Comparison of ENCODE assay signal across 8 cellular contexts in genomic region chr3:71930056-71930991, GRCh38.
A peak's percentile ranks its signal among the peaks of the same experiment; 100 is the strongest.
DNase-seq lines count a peak whose midpoint lies in the region; ATAC-seq, FAIRE-seq and TF ChIP-seq lines count a peak whose summit lies in the region.

No MANE protein-coding gene starts in this region.

- POLR2A ChIA-PET in H1 (lab: Charles Lee; ENCODE audit: partially characterized antibody) = interaction anchor here (0.6 to 1.3 kb wide), 4 partner anchors 11 to 196 kb away, joined by 3 to 5 read pairs (median 4); no protein-coding TSS in a partner anchor

- peak overlapping the region; percentile 39 for H4K91ac ChIP-seq in H1 (replicated peaks; ENCODE audit: insufficient read length, low read length)

- peak overlapping the region; percentile 43 for H3K18ac ChIP-seq in H1 (ENCODE audit: extremely low read depth, low read length)

- CTCF ChIA-PET in H1 (lab: Charles Lee; ENCODE audit: partially characterized antibody) = interaction anchor here (0.6 to 2.9 kb wide), 50 partner anchors 9 to 966 kb away, joined by 3 to 46 read pairs (median 4); no protein-coding TSS in a partner anchor

- H3K27ac Mint-ChIP-seq in progenitor cell of endocrine pancreas = peak overlapping the region; percentile 11

- 0 out of 2 replicates have a peak overlapping the region, but pooled peaks have one; percentile 32 for H2BK15ac ChIP-seq in H1 (ENCODE audit: low read length)

- 71% methylated on average over 10 of the region's 10 CpGs; no CpG with 5 or more reads in 1 of the 2 experiments for WGBS in H1 (ENCODE audit: extremely low coverage in 1 of 2, insufficient coverage in 1 of 2, insufficient read length in 1 of 2, insufficient replicate concordance in 2 of 2, low coverage in 1 of 2, low lambda C conversion rate in 2 of 2, missing lambda C conversion rate in 1 of 2), 2 experiments

- no peak for TF ChIP-seq POLR2A in H1 (IDR thresholded peaks at IDR 0.05; ENCODE audit: control extremely low read depth in 1 of 2, low read depth in 2 of 2, low read length in 2 of 2)

- H3K9ac ChIP-seq in H1 (replicated peaks in 1 of 4; ENCODE audit: extremely low read depth in 1 of 4, low read depth in 3 of 4, low read length in 3 of 4) = no peak overlapping the region

- H3K27me3 ChIP-seq in left ventricle myocardium inferior (ENCODE audit: low read depth) = peaks cover 32% of the 10 kb centered on the region
- H3K27me3 ChIP-seq in H1 (replicated peaks in 1 of 4; ENCODE audit: control insufficient read depth in 3 of 4, extremely low read depth in 1 of 4, insufficient read depth in 3 of 4, low read length in 3 of 4) = no peaks in the 10 kb centered on the region

- TF ChIP-seq EP300 in H1 (IDR thresholded peaks at IDR 0.05; ENCODE audit: borderline replicate concordance in 1 of 2, low read depth in 2 of 2, low read length in 2 of 2) = no peak

- peak overlapping the region; percentile 82 for H2BK120ac ChIP-seq in H1 (replicated peaks; ENCODE audit: low read depth, low read length)

- H2AK5ac ChIP-seq in H1 (ENCODE audit: low read depth, low read length) = no peak overlapping the region

- H3K4ac ChIP-seq in H1 (replicated peaks; ENCODE audit: insufficient read length, low read depth, low read length) = no peak overlapping the region

- H3K4me1 ChIP-seq in left ventricle myocardium inferior (peaks cover 6% of the 10 kb centered on the region), H1 (replicated peaks in 1 of 4; ENCODE audit: control insufficient read depth in 3 of 4, insufficient read depth in 4 of 4, low read length in 3 of 4) (peaks cover 4 to 19% (median 10%) of the 10 kb centered on the region in 4 experiments; a peak in 6 of 7 replicates)

- H3K23ac ChIP-seq in H1 (ENCODE audit: insufficient read length) = no peak overlapping the region

- ATAC-seq in Right ventricle myocardium superior (ENCODE audit: poor library complexity) = peak; percentile 91

- H3K79me2 ChIP-seq in H1 (ENCODE audit: control insufficient read depth in 1 of 2, insufficient read depth in 2 of 2, low read length in 2 of 2) = no peaks in the 10 kb centered on the region

- H2BK12ac ChIP-seq in H1 (ENCODE audit: low read depth, low read length) = peak overlapping the region; percentile 89

- DNase-seq in Right ventricle myocardium superior (peak; percentile 46), left ventricle myocardium inferior (no peak), NAMALWA (ENCODE audit: low spot score) (peak; percentile 39), H1 (ENCODE audit: low read depth in 1 of 2, low spot score in 2 of 2) (peak in 1 of 2 experiments; percentile 55), progenitor cell of endocrine pancreas (ENCODE audit: low spot score, unreplicated experiment) (no peak), UCSD-AML1 (lab: John Stamatoyannopoulos, UW; ENCODE audit: unreplicated experiment) (no peak), KG1 (lab: John Stamatoyannopoulos, UW) (no peak), NCI-H774 (lab: John Stamatoyannopoulos, UW) (no peak)

- H4K8ac ChIP-seq in H1 (ENCODE audit: extremely low read depth, insufficient read depth, low read length) = no peak overlapping the region

- peak overlapping the region; percentile 91; the same call in 1 of the 2 replicates for H2AFZ ChIP-seq in H1 (ENCODE audit: low read length)

- TF ChIP-seq CTCF in left ventricle myocardium inferior (IDR thresholded peaks at IDR 0.05; ENCODE audit: borderline replicate concordance) = no peak
- peak; percentile 60 to 87 (median 73) for TF ChIP-seq CTCF in H1 (IDR thresholded peaks at IDR 0.05; ENCODE audit: control extremely low read depth in 1 of 3, insufficient read depth in 1 of 3, low read depth in 1 of 3, low read length in 3 of 3)
- TF ChIP-seq CTCF in progenitor cell of endocrine pancreas (IDR thresholded peaks at IDR 0.05; ENCODE audit: unreplicated experiment) = peak; percentile 73

- no peaks in the 10 kb centered on the region for H3K36me3 ChIP-seq in left ventricle myocardium inferior
- no peaks in the 10 kb centered on the region for H3K36me3 ChIP-seq in H1 (ENCODE audit: control insufficient read depth in 2 of 4, insufficient read depth in 4 of 4, low read length in 3 of 4)

- H2BK5ac ChIP-seq in H1 (ENCODE audit: low read depth, low read length) = peak overlapping the region; percentile 81; the same call in 1 of the 2 replicates

- peak overlapping the region; percentile 28; the same call in 1 of the 2 replicates for H2BK20ac ChIP-seq in H1 (ENCODE audit: low read length)

- H3K9me3 ChIP-seq in left ventricle myocardium inferior (replicated peaks) = no peaks in the 10 kb centered on the region
- 0 out of 4 replicates have a peak, but pooled peaks cover 0 to 4% of the 10 kb centered on the region in 2 experiments for H3K9me3 ChIP-seq in H1 (ENCODE audit: insufficient read depth in 2 of 2, low read depth in 1 of 2, low read length in 1 of 2)

- no peaks in the 10 kb centered on the region for H3K79me1 ChIP-seq in H1 (ENCODE audit: low read depth, low read length)

- FAIRE-seq in H1 (lab: Jason Lieb, UNC) = peak; percentile 90

- no peak overlapping the region for H3K4me3 Mint-ChIP-seq in progenitor cell of endocrine pancreas (ENCODE audit: low read depth)

- H3K23me2 ChIP-seq in H1 (ENCODE audit: low read depth, low read length) = 0 out of 2 replicates have a peak, but pooled peaks cover 1% of the 10 kb centered on the region

- TF ChIP-seq RAD21 in H1 (IDR thresholded peaks at IDR 0.05 in 1 of 2, conservative IDR thresholded peaks at IDR 0.05 in 1 of 2; ENCODE audit: low read depth in 2 of 2, low read length in 2 of 2) = peak; percentile 69 to 73

- no peak overlapping the region for H3K14ac ChIP-seq in H1 (ENCODE audit: insufficient read length)

- intact Hi-C loops in Right ventricle myocardium superior (cut with DNase I) (no loop called here), left ventricle myocardium inferior (cut with micrococcal nuclease) (no loop called here)

- H3K4me3 ChIP-seq in left ventricle myocardium inferior = no peak overlapping the region
- H3K4me3 ChIP-seq in H1 (ENCODE audit: extremely low read depth in 1 of 4, insufficient read depth in 2 of 4, low read depth in 3 of 4, low read length in 4 of 4) = no peak overlapping the region

- H4K20me1 ChIP-seq in H1 (replicated peaks in 1 of 2; ENCODE audit: control insufficient read depth in 1 of 2, insufficient read depth in 2 of 2, low read length in 2 of 2) = no peaks in the 10 kb centered on the region

- H3K27me3 Mint-ChIP-seq in progenitor cell of endocrine pancreas = peaks cover 13% of the 10 kb centered on the region

- no peaks in the 10 kb centered on the region for H3K9me3 Mint-ChIP-seq in progenitor cell of endocrine pancreas (ENCODE audit: low read depth)

- peak overlapping the region in 1 of 2 experiments; percentile 20; a peak in 1 of 4 replicates for H3K4me2 ChIP-seq in H1 (ENCODE audit: insufficient read depth in 1 of 2, low read depth in 2 of 2, low read length in 2 of 2)

- no peak overlapping the region for H4K5ac ChIP-seq in H1 (ENCODE audit: insufficient read length, low read depth, low read length)

- no peak overlapping the region for H3K27ac ChIP-seq in left ventricle myocardium inferior (replicated peaks)
- H3K27ac ChIP-seq in H1 (ENCODE audit: low read depth, low read length) = no peak overlapping the region

- H3K56ac ChIP-seq in H1 (replicated peaks; ENCODE audit: insufficient read length, low read depth, low read length) = no peak overlapping the region

- H3K4me1 Mint-ChIP-seq in progenitor cell of endocrine pancreas (ENCODE audit: low read depth) = peaks cover 2% of the 10 kb centered on the region

- H3K36me3 Mint-ChIP-seq in progenitor cell of endocrine pancreas (ENCODE audit: insufficient read depth) = no peaks in the 10 kb centered on the region

TF ChIP-seq in H1, 55 proteins besides CTCF, POLR2A, EP300 and RAD21 (continues in another document):
- TF ChIP-seq KDM1A (IDR thresholded peaks at IDR 0.05; ENCODE audit: borderline replicate concordance, low read length) (no peak), TCF12 (IDR thresholded peaks at IDR 0.05; ENCODE audit: low read depth, low read length) (peak; percentile 65; the same call in 1 of the 2 replicates), HDAC2 (IDR thresholded peaks at IDR 0.05; ENCODE audit: borderline replicate concordance in 1 of 2, low read depth in 2 of 2, low read length in 2 of 2) (no peak), TBP (IDR thresholded peaks at IDR 0.05; ENCODE audit: low read depth, low read length) (no peak), NANOG (IDR thresholded peaks at IDR 0.05; ENCODE audit: insufficient read depth, low read depth, low read length, poor library complexity, severe bottlenecking) (no peak), YY1 (IDR thresholded peaks at IDR 0.05; ENCODE audit: low read depth, low read length) (peak; percentile 51; the same call in 1 of the 2 replicates), MAFK (IDR thresholded peaks at IDR 0.05; ENCODE audit: low read depth, low read length) (peak; percentile 21; the same call in 1 of the 2 replicates), CHD2 (IDR thresholded peaks at IDR 0.05; ENCODE audit: low read length) (no peak), GTF2F1 (IDR thresholded peaks at IDR 0.05; ENCODE audit: borderline replicate concordance, low read depth, low read length) (no peak), KDM4A (IDR thresholded peaks at IDR 0.05; ENCODE audit: low read depth, low read length, severe bottlenecking) (no peak), SP2 (IDR thresholded peaks at IDR 0.05; ENCODE audit: low read length) (no peak), CBX5 (IDR thresholded peaks at IDR 0.05; ENCODE audit: low read depth, low read length) (no peak), SUZ12 (IDR thresholded peaks at IDR 0.05; ENCODE audit: low read length) (no peak), JUND (IDR thresholded peaks at IDR 0.05; ENCODE audit: low read length) (no peak), E2F6 (IDR thresholded peaks at IDR 0.05) (no peak), TEAD4 (IDR thresholded peaks at IDR 0.05; ENCODE audit: low read depth, low read length) (peak; percentile 76; the same call in 1 of the 2 replicates), CTBP2 (IDR thresholded peaks at IDR 0.05; ENCODE audit: borderline replicate concordance, insufficient read depth, insufficient read length, low read length) (no peak), SP4 (IDR thresholded peaks at IDR 0.05; ENCODE audit: low read length) (no peak), RNF2 (IDR thresholded peaks at IDR 0.05; ENCODE audit: borderline replicate concordance, low read depth, low read length, missing control alignments, poor library complexity, severe bottlenecking) (no peak)
- TF ChIP-seq, protein P1, sequence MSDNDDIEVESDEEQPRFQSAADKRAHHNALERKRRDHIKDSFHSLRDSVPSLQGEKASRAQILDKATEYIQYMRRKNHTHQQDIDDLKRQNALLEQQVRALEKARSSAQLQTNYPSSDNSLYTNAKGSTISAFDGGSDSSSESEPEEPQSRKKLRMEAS (IDR thresholded peaks at IDR 0.05) = 0 out of 2 replicates have a peak, but pooled peaks have one; percentile 39

Comparison
In these comparisons a context has a peak if more than half of its experiments do, and no peak if none do; other contexts are left out.
1. DNase-seq: peak in Right ventricle myocardium superior (single experiment) and NAMALWA (single experiment); none in left ventricle myocardium inferior (single experiment), progenitor cell of endocrine pancreas (single experiment), UCSD-AML1 (single experiment), KG1 (single experiment) and NCI-H774 (single experiment).